ENCODE assay signal across 8 cellular contexts in the genomic region with DNA sequence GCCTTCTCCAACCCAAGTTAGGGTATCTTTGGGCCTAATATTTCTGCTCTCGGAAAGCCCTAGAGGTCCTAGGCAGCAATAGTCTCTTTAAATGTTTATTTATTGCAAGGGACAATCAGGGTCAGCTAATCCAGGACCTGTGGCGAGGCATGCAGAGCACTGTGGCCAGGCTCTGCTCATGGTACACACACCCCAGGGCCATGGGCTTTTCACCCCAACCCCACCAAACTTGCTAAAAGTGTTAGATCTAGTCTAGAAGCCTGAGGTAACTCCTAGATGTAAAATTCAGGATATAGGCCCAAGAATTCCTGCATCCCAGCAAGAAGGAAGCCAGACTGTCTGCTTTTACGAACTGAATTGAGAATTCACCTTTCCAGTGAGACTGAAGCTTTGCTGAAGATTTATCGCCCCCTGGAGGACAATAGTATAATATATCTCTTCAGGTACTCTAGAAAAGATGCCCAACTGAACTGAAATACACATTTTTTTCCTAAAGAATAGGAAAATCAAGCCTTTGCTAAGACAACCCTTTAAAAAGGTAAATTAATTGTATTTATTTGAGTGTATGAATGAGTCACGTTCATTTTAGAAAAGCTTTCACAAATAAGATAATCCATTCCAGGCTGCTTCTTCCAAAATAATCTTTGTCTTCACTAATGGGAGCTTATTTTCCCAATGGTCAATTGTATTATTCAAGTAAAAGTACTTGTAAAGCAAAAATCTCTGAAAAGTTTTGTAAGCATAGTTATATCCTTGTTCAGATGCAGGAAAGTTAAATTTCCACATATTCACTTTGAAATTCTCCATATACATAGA.
A peak's percentile ranks its signal among the peaks of the same experiment; 100 is the strongest.
DNase-seq lines count a peak whose midpoint lies in the region; ATAC-seq and TF ChIP-seq lines count a peak whose summit lies in the region.

No MANE protein-coding gene starts in this region.

- no peak overlapping the region for H3K27ac Mint-ChIP-seq in type B pancreatic cell

- no CpG with 5 or more reads among the region's 5 CpGs for WGBS in iPS DF 6.9 (ENCODE audit: insufficient coverage, insufficient read length)

- no peak overlapping the region for H3K9ac ChIP-seq in adipocyte (ENCODE audit: low read length)

- peaks cover 4% of the 10 kb centered on the region for H3K9me3 Mint-ChIP-seq in type B pancreatic cell

- H3K36me3 ChIP-seq in cardiac muscle cell = no peaks in the 10 kb centered on the region
- H3K36me3 ChIP-seq in adipocyte (ENCODE audit: control insufficient read depth, insufficient read depth, low read length, severe bottlenecking) = no peaks in the 10 kb centered on the region
- no peaks in the 10 kb centered on the region for H3K36me3 ChIP-seq in iPS DF 6.9 (ENCODE audit: control insufficient read depth, insufficient read depth, low read length)

- no peaks in the 10 kb centered on the region for H3K36me3 Mint-ChIP-seq in type B pancreatic cell

- intact Hi-C loops in Right ventricle myocardium inferior (cut with DNase I) = loop anchor here (5.0 kb wide), 2 partner anchors 810 to 1065 kb away; no protein-coding TSS in a partner anchor

- DNase-seq in cardiac muscle cell (ENCODE audit: low read depth in 1 of 2, low spot score in 1 of 2) = peak; percentile 35 to 85
- DNase-seq in Right ventricle myocardium inferior (ENCODE audit: missing footprints) = no peak
- peak; percentile 46 for DNase-seq in MV-4-11 (lab: John Stamatoyannopoulos, UW)
- peak; percentile 40 for DNase-seq in adipocyte (ENCODE audit: low read depth)
- peak; percentile 27 for DNase-seq in iPS DF 6.9 (ENCODE audit: low read depth, low spot score)
- DNase-seq in type B pancreatic cell (ENCODE audit: extremely low spot score, unreplicated experiment) = no peak

- H3K27ac ChIP-seq in cardiac muscle cell (no peak overlapping the region), iPS DF 6.9 (ENCODE audit: low read length) (no peak overlapping the region)

- ATAC-seq in Right ventricle myocardium inferior (no peak), HG02571 (IDR thresholded peaks at IDR 0.05; ENCODE audit: unreplicated experiment) (peak; percentile 78), GM19397 (IDR thresholded peaks at IDR 0.05; ENCODE audit: unreplicated experiment) (no peak)

- no peak overlapping the region for H3K4me3 ChIP-seq in cardiac muscle cell
- H3K4me3 ChIP-seq in adipocyte (ENCODE audit: low read length) = no peak overlapping the region
- H3K4me3 ChIP-seq in iPS DF 6.9 (ENCODE audit: low read length) = no peak overlapping the region

- TF ChIP-seq CTCF in cardiac muscle cell (IDR thresholded peaks at IDR 0.05; ENCODE audit: low read depth, low read length) (peak; percentile 45), type B pancreatic cell (conservative IDR thresholded peaks at IDR 0.05) (peak; percentile 90)

- H3K4me1 ChIP-seq in cardiac muscle cell (ENCODE audit: low read depth) (no peaks in the 10 kb centered on the region), adipocyte (ENCODE audit: control insufficient read depth, insufficient read depth, low read length) (no peaks in the 10 kb centered on the region), iPS DF 6.9 (ENCODE audit: control insufficient read depth, insufficient read depth, low read length) (no peaks in the 10 kb centered on the region)

- no peaks in the 10 kb centered on the region for H3K9me3 ChIP-seq in cardiac muscle cell (ENCODE audit: low read depth)
- H3K9me3 ChIP-seq in adipocyte (ENCODE audit: control insufficient read depth, low read length) = peaks cover 4% of the 10 kb centered on the region
- no peaks in the 10 kb centered on the region for H3K9me3 ChIP-seq in iPS DF 6.9 (ENCODE audit: control insufficient read depth, insufficient read depth, low read length)

- no peaks in the 10 kb centered on the region for H3K4me1 Mint-ChIP-seq in type B pancreatic cell (ENCODE audit: unreplicated experiment)

- H3K4me3 Mint-ChIP-seq in type B pancreatic cell = no peak overlapping the region

- no peaks in the 10 kb centered on the region for H3K27me3 Mint-ChIP-seq in type B pancreatic cell

- H3K27me3 ChIP-seq in cardiac muscle cell (no peaks in the 10 kb centered on the region), adipocyte (replicated peaks; ENCODE audit: control insufficient read depth, insufficient read depth, low read length) (no peaks in the 10 kb centered on the region), iPS DF 6.9 (ENCODE audit: control insufficient read depth, insufficient read depth, low read length) (no peaks in the 10 kb centered on the region)

Comparison
In these comparisons a context has a peak if more than half of its experiments do, and no peak if none do; other contexts are left out.
1. DNase-seq: peak in cardiac muscle cell (2 of 2), MV-4-11 (single experiment), adipocyte (single experiment) and iPS DF 6.9 (single experiment); none in Right ventricle myocardium inferior (single experiment) and type B pancreatic cell (single experiment).